ENCODE assay signal across 27 cellular contexts in genomic region chr3:127730666-127731294, GRCh38. TPM values are rescaled to one million over a fixed set of nuclear protein-coding genes. Genes with fewer than 3 reads are reported as not detected.
DNase-seq lines count a peak whose midpoint lies in the region; ATAC-seq, FAIRE-seq and TF ChIP-seq lines count a peak whose summit lies in the region.
"Had no signal": no experiment of that assay in that cellular context is flagged by ENCODE, and none has a peak within 500 bp of the region (broad histone marks: within the 10 kb centered on the region; RNA-seq: fewer than 3 reads in every experiment).

No MANE protein-coding gene starts in this region.

- H3K4me2 ChIP-seq in astrocyte (ENCODE audit: low read length), result no peak overlapping the region
- H3K4me2 ChIP-seq: A549 had no signal

- H3K27me3 ChIP-seq in heart left ventricle, result no peaks in the 10 kb centered on the region
- H3K27me3 ChIP-seq in astrocyte (ENCODE audit: insufficient read depth, low read length), result no peaks in the 10 kb centered on the region
- no peaks in the 10 kb centered on the region for H3K27me3 ChIP-seq in right atrium auricular region
- no peaks in the 10 kb centered on the region for H3K27me3 ChIP-seq in adrenal gland
- H3K27me3 ChIP-seq: colonic mucosa, esophagus muscularis mucosa, Peyer's patch, SJCRH30, vagina had no signal

- H3K9me3 ChIP-seq in heart left ventricle, result no peaks in the 10 kb centered on the region
- H3K9me3 ChIP-seq in astrocyte (ENCODE audit: insufficient read depth, low read depth, low read length), result no peaks in the 10 kb centered on the region
- no peaks in the 10 kb centered on the region for H3K9me3 ChIP-seq in right atrium auricular region
- H3K9me3 ChIP-seq in adrenal gland (replicated peaks in 1 of 3), result no peaks in the 10 kb centered on the region
- H3K9me3 ChIP-seq: A549, colonic mucosa, esophagus muscularis mucosa, Peyer's patch, SJCRH30, vagina had no signal

- peaks cover 3% of the 10 kb centered on the region for H3K27me3 Mint-ChIP-seq in astrocyte (ENCODE audit: low read depth, unreplicated experiment)
- H3K27me3 Mint-ChIP-seq in stimulated activated memory B cell treated with anti-CD40 and anti-IgM and Interleukin-4, amounts not matched to agents 10 μg/mL and 1 μg/mL and 100 μg/mL, for 72 hours, result no peaks in the 10 kb centered on the region
- H3K27me3 Mint-ChIP-seq: B cell, brain had no signal

- TF ChIP-seq POLR2A in heart left ventricle (IDR thresholded peaks at IDR 0.05) (no peak), adrenal gland (IDR thresholded peaks at IDR 0.05) (no peak)

- H3K4me3 ChIP-seq in heart left ventricle, result no peak overlapping the region
- no peak overlapping the region for H3K4me3 ChIP-seq in astrocyte (ENCODE audit: insufficient read depth, low read depth, low read length)
- H3K4me3 ChIP-seq in right atrium auricular region, result no peak overlapping the region
- H3K4me3 ChIP-seq in adrenal gland, result no peak overlapping the region
- H3K4me3 ChIP-seq: A549, colonic mucosa, esophagus muscularis mucosa, Peyer's patch, SJCRH30, vagina had no signal

- intact Hi-C loops in heart left ventricle (cut with DNase I) (no loop called here), left ventricle myocardium superior (cut with micrococcal nuclease) (no loop called here), adrenal gland (cut with DNase I) (no loop called here)

- H3K4me1 ChIP-seq in heart left ventricle (peaks cover 13 to 86% (median 54%) of the 10 kb centered on the region in 12 donors), astrocyte (ENCODE audit: insufficient read depth, low read length) (peaks cover 22% of the 10 kb centered on the region), right atrium auricular region (peaks cover 0 to 39% of the 10 kb centered on the region in 2 donors), adrenal gland (replicated peaks in 1 of 2) (peaks cover 10 to 37% of the 10 kb centered on the region in 2 donors)

- H3K79me2 ChIP-seq in astrocyte (ENCODE audit: insufficient read depth, low read length), result peaks cover 4% of the 10 kb centered on the region

- H3K9ac ChIP-seq in astrocyte (ENCODE audit: low read length), result no peak overlapping the region

- H3K36me3 ChIP-seq in heart left ventricle, result peaks cover 0 to 12% (median 0%) of the 10 kb centered on the region in 9 donors
- H3K36me3 ChIP-seq in astrocyte (ENCODE audit: insufficient read depth, low read length), result no peaks in the 10 kb centered on the region
- H3K36me3 ChIP-seq in right atrium auricular region, result no peaks in the 10 kb centered on the region
- H3K36me3 ChIP-seq in adrenal gland (replicated peaks in 1 of 2), result no peaks in the 10 kb centered on the region
- H3K36me3 ChIP-seq: colonic mucosa, Peyer's patch, SJCRH30, vagina had no signal

- no peak overlapping the region for H3K4me3 Mint-ChIP-seq in astrocyte (ENCODE audit: unreplicated experiment)
- no peak overlapping the region for H3K4me3 Mint-ChIP-seq in stimulated activated memory B cell treated with anti-CD40 and anti-IgM and Interleukin-4, amounts not matched to agents 10 μg/mL and 1 μg/mL and 100 μg/mL, for 72 hours
- H3K4me3 Mint-ChIP-seq: activated CD8-positive, alpha-beta T cell treated with anti-CD3 and anti-CD28 coated beads, Interleukin-2, amount 10 ng/mL, durations not matched to agents 7 days and 5 days; activated naive CD8-positive, alpha-beta T cell treated with anti-CD3 and anti-CD28 coated beads, Interleukin-2, amount 50 U/mL, for 24 hours; B cell; brain; effector memory CD8-positive, alpha-beta T cell; stimulated activated effector memory CD8-positive, alpha-beta T cell treated with anti-CD3 and anti-CD28 coated beads, Interleukin-12 subunit alpha, Interleukin-12 subunit beta, amount 100 ng/mL, for 72 hours; T-cell had no signal

- ATAC-seq in heart left ventricle (no peak), left ventricle myocardium superior (no peak), HG03571 (IDR thresholded peaks at IDR 0.05; ENCODE audit: unreplicated experiment) (no peak), HG03196 (IDR thresholded peaks at IDR 0.05; ENCODE audit: unreplicated experiment) (no peak)
- no peak for ATAC-seq in stimulated activated memory B cell treated with anti-CD40 and anti-IgM and Interleukin-4, amounts not matched to agents 10 μg/mL and 1 μg/mL and 100 μg/mL, for 72 hours
- ATAC-seq: A549; activated CD4-positive, CD25-positive, alpha-beta regulatory T cell treated with anti-CD3 and anti-CD28 coated beads, Interleukin-2, amount 50 U/mL, for 24 hours; activated CD8-positive, alpha-beta T cell treated with anti-CD3 and anti-CD28 coated beads, Interleukin-2, amount 10 ng/mL, durations not matched to agents 7 days and 5 days; activated naive CD8-positive, alpha-beta T cell treated with anti-CD3 and anti-CD28 coated beads, Interleukin-2, amount 50 U/mL, for 24 hours; effector memory CD8-positive, alpha-beta T cell; stimulated activated effector memory CD8-positive, alpha-beta T cell treated with anti-CD3 and anti-CD28 coated beads, Interleukin-12 subunit alpha, Interleukin-12 subunit beta, amount 100 ng/mL, for 72 hours; T-cell had no signal

- DNase-seq in heart left ventricle (peak in 1 of 5 donors; percentile 11), left ventricle myocardium superior (no peak), astrocyte (ENCODE audit: low read depth) (no peak), right atrium auricular region (ENCODE audit: low spot score) (no peak), adrenal gland (no peak)
- DNase-seq: activated CD8-positive, alpha-beta T cell treated with anti-CD3 and anti-CD28 coated beads, Interleukin-2, amount 10 ng/mL, durations not matched to agents 7 days and 5 days; activated gamma-delta T cell treated with Interleukin-2 at 50 U/mL for 16 hours; activated naive CD8-positive, alpha-beta T cell treated with anti-CD3 and anti-CD28 coated beads, Interleukin-2, amount 50 U/mL, for 24 hours; colonic mucosa; COR-L47; effector memory CD8-positive, alpha-beta T cell; kidney glomerular epithelial cell; NCI-H2081; SJCRH30; stimulated activated CD4-positive, alpha-beta T cell treated with anti-CD3 and anti-CD28 coated beads, Interleukin-2, amount 100 ng/mL, for 48 hours; T-cell had no signal

- peaks cover 56% of the 10 kb centered on the region for H3K4me1 Mint-ChIP-seq in astrocyte (ENCODE audit: low read depth, unreplicated experiment)
- peaks cover 68% of the 10 kb centered on the region for H3K4me1 Mint-ChIP-seq in stimulated activated memory B cell treated with anti-CD40 and anti-IgM and Interleukin-4, amounts not matched to agents 10 μg/mL and 1 μg/mL and 100 μg/mL, for 72 hours
- H3K4me1 Mint-ChIP-seq: stimulated activated effector memory CD8-positive, alpha-beta T cell treated with anti-CD3 and anti-CD28 coated beads, Interleukin-12 subunit alpha, Interleukin-12 subunit beta, amount 100 ng/mL, for 72 hours had no signal

- peak overlapping the region in 9 of 12 donors; percentile 6 to 87 (median 47) for H3K27ac ChIP-seq in heart left ventricle
- H3K27ac ChIP-seq in astrocyte (ENCODE audit: low read depth, low read length), result no peak overlapping the region
- peak overlapping the region; percentile 8 to 70 for H3K27ac ChIP-seq in right atrium auricular region
- no peak overlapping the region for H3K27ac ChIP-seq in adrenal gland
- H3K27ac ChIP-seq: colonic mucosa, esophagus muscularis mucosa, Peyer's patch, SJCRH30, vagina had no signal

- H3K36me3 Mint-ChIP-seq in astrocyte (ENCODE audit: low read depth, unreplicated experiment), result no peaks in the 10 kb centered on the region
- H3K36me3 Mint-ChIP-seq in stimulated activated memory B cell treated with anti-CD40 and anti-IgM and Interleukin-4, amounts not matched to agents 10 μg/mL and 1 μg/mL and 100 μg/mL, for 72 hours, result peaks cover 84% of the 10 kb centered on the region
- H3K36me3 Mint-ChIP-seq: brain; stimulated activated effector memory CD8-positive, alpha-beta T cell treated with anti-CD3 and anti-CD28 coated beads, Interleukin-12 subunit alpha, Interleukin-12 subunit beta, amount 100 ng/mL, for 72 hours; T-cell had no signal

- H4K20me1 ChIP-seq in astrocyte (ENCODE audit: insufficient read depth, low read length), result no peaks in the 10 kb centered on the region

- FAIRE-seq in astrocyte (lab: Jason Lieb, UNC), result no peak
- FAIRE-seq: A549 had no signal

- no peak overlapping the region for H2AFZ ChIP-seq in astrocyte (ENCODE audit: low read depth, low read length)

- WGBS in heart left ventricle, 4 donors, result 85 to 97% (median 96%) methylated on average over 6 of the region's 6 CpGs
- 81 to 93% (median 87%) methylated on average over 6 of the region's 6 CpGs for WGBS in adrenal gland, 4 donors

- no peaks in the 10 kb centered on the region for H3K9me3 Mint-ChIP-seq in astrocyte (ENCODE audit: unreplicated experiment)
- H3K9me3 Mint-ChIP-seq in stimulated activated memory B cell treated with anti-CD40 and anti-IgM and Interleukin-4, amounts not matched to agents 10 μg/mL and 1 μg/mL and 100 μg/mL, for 72 hours, result no peaks in the 10 kb centered on the region
- H3K9me3 Mint-ChIP-seq: activated naive CD8-positive, alpha-beta T cell treated with anti-CD3 and anti-CD28 coated beads, Interleukin-2, amount 50 U/mL, for 24 hours; brain; effector memory CD8-positive, alpha-beta T cell; stimulated activated effector memory CD8-positive, alpha-beta T cell treated with anti-CD3 and anti-CD28 coated beads, Interleukin-12 subunit alpha, Interleukin-12 subunit beta, amount 100 ng/mL, for 72 hours; T-cell had no signal

- TF ChIP-seq CTCF in heart left ventricle (IDR thresholded peaks at IDR 0.05) (no peak), astrocyte (IDR thresholded peaks at IDR 0.05; ENCODE audit: insufficient read depth, low read depth, low read length) (no peak), right atrium auricular region (IDR thresholded peaks at IDR 0.05) (no peak), adrenal gland (IDR thresholded peaks at IDR 0.05) (no peak)

- peak overlapping the region; percentile 60 for H3K27ac Mint-ChIP-seq in astrocyte (ENCODE audit: unreplicated experiment)
- H3K27ac Mint-ChIP-seq in stimulated activated memory B cell treated with anti-CD40 and anti-IgM and Interleukin-4, amounts not matched to agents 10 μg/mL and 1 μg/mL and 100 μg/mL, for 72 hours, result peak overlapping the region; percentile 53
- H3K27ac Mint-ChIP-seq: activated CD8-positive, alpha-beta T cell treated with anti-CD3 and anti-CD28 coated beads, Interleukin-2, amount 10 ng/mL, durations not matched to agents 7 days and 5 days; activated naive CD8-positive, alpha-beta T cell treated with anti-CD3 and anti-CD28 coated beads, Interleukin-2, amount 50 U/mL, for 24 hours; B cell; effector memory CD8-positive, alpha-beta T cell; stimulated activated effector memory CD8-positive, alpha-beta T cell treated with anti-CD3 and anti-CD28 coated beads, Interleukin-12 subunit alpha, Interleukin-12 subunit beta, amount 100 ng/mL, for 72 hours; T-cell had no signal

RNA-seq across cellular contexts. Expression of gene ABTB1, which starts 58.0 kb away (rescaled TPM):
- total RNA-seq in heart left ventricle (10 to 100 TPM; 15.4 to 39.3 (median 30.9) TPM), left ventricle myocardium superior (34.2 TPM), astrocyte (11.6 and 11.8 TPM in 2 replicates), right atrium auricular region (10 to 100 TPM; 14.9 to 16.9 TPM), adrenal gland (10 to 100 TPM; 13.0 to 68.0 (median 32.2) TPM)
- polyA plus RNA-seq in heart left ventricle (10 to 100 TPM; 29.3 to 35.3 TPM), adrenal gland (10 to 100 TPM in 2 of 3 donors, 1 to 10 TPM in 1; 2.8 to 96.0 (median 62.1) TPM)

Comparison
In these comparisons a context has a peak if more than half of its experiments do, and no peak if none do; other contexts are left out.
1. H3K27ac ChIP-seq: peak in heart left ventricle (9 of 12) and right atrium auricular region (2 of 2); none in astrocyte (single experiment) and adrenal gland (0 of 5).